In the genomic region with DNA sequence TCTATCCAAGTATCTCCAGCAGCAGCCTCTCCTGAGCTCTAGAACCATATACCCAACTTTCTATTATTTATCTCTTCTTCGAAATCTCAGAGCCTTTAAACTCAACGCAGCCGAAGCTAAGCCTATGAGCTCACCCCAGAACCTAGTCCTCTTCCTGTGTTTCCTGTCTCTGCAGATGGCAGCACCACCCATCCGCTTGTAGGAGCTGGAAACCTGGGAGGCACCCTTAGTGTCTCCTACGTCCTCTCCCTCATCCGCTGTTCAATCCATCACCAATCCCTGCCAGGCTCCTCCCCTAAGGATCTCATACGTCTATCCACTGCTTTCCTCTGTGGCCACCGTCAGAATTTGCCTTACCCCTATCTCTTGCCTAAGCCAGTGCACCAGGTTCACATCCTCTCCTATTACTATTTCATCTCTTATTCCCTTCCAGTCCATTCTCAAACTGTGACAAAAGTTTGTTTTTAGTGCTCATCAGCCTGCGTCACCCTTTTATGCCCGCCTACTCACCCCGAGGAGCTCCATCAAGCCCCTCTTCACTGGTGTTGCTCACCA, we compare ENCODE assay signal across 14 cellular contexts. TPM values are rescaled to one million over a fixed set of nuclear protein-coding genes. Genes with fewer than 3 reads are reported as not detected.
A peak's percentile ranks its signal among the peaks of the same experiment; 100 is the strongest.
DNase-seq lines count a peak whose midpoint lies in the region; ATAC-seq and TF ChIP-seq lines count a peak whose summit lies in the region.
"Had no signal": no experiment of that assay in that cellular context is flagged by ENCODE, and none has a peak within 500 bp of the region (broad histone marks: within the 10 kb centered on the region; RNA-seq: fewer than 3 reads in every experiment).

No MANE protein-coding gene starts in this region.

- no peaks in the 10 kb centered on the region for H3K9me3 Mint-ChIP-seq in WTC11
- H3K9me3 Mint-ChIP-seq: natural killer cell treated with Interleukin-12 subunit alpha and Interleukin-12 subunit beta and Interleukin-15 and Interleukin-18, amount 100 ng/mL, for 72 hours had no signal

- TF ChIP-seq CTCF in Loucy (conservative IDR thresholded peaks at IDR 0.05; ENCODE audit: low read length): no peak
- no peak for TF ChIP-seq CTCF in WTC11 (IDR thresholded peaks at IDR 0.05)
- TF ChIP-seq CTCF in heart right ventricle (IDR thresholded peaks at IDR 0.05): no peak
- TF ChIP-seq CTCF in gastrocnemius medialis (IDR thresholded peaks at IDR 0.05 in 4 of 5, conservative IDR thresholded peaks at IDR 0.05 in 1 of 5): no peak

- H3K36me3 Mint-ChIP-seq in WTC11: no peaks in the 10 kb centered on the region
- H3K36me3 Mint-ChIP-seq: natural killer cell treated with Interleukin-12 subunit alpha and Interleukin-12 subunit beta and Interleukin-15 and Interleukin-18, amount 100 ng/mL, for 72 hours had no signal

- H2AFZ ChIP-seq in Loucy (ENCODE audit: low read length): no peak overlapping the region

- peak overlapping the region; percentile 97 for H3K4me2 ChIP-seq in Loucy (ENCODE audit: low read depth, low read length, poor library complexity, severe bottlenecking)

- no peak overlapping the region for H3K4me3 Mint-ChIP-seq in WTC11
- H3K4me3 Mint-ChIP-seq: natural killer cell treated with Interleukin-12 subunit alpha and Interleukin-12 subunit beta and Interleukin-15 and Interleukin-18, amount 100 ng/mL, for 72 hours had no signal

- peaks cover 100% of the 10 kb centered on the region for H3K79me2 ChIP-seq in Loucy (ENCODE audit: insufficient read depth, low read length)

- no peaks in the 10 kb centered on the region for H3K9me3 ChIP-seq in Loucy (ENCODE audit: insufficient read depth, low read depth, low read length)
- no peaks in the 10 kb centered on the region for H3K9me3 ChIP-seq in heart right ventricle
- no peaks in the 10 kb centered on the region for H3K9me3 ChIP-seq in gastrocnemius medialis

- CTCF ChIA-PET in WTC11 (lab: Charles Lee): interaction anchor here (0.8 to 1.0 kb wide), 2 partner anchors 77 to 96 kb away, joined by 3 read pairs; no protein-coding TSS in a partner anchor

- H3K4me3 ChIP-seq in Loucy (ENCODE audit: low read length, poor library complexity, severe bottlenecking) (peak overlapping the region; percentile 85), heart right ventricle (peak overlapping the region in 4 of 10 donors; percentile 4 to 36 (median 16)), gastrocnemius medialis (no peak overlapping the region)

- H3K27ac ChIP-seq in heart right ventricle (peak overlapping the region in 9 of 10 donors; percentile 51 to 96 (median 71)), gastrocnemius medialis (peak overlapping the region; percentile 57 to 94 (median 90))

- H3K36me3 ChIP-seq in Loucy (ENCODE audit: insufficient read depth, low read length) (peaks cover 8% of the 10 kb centered on the region; the same call in 1 of the 2 replicates), heart right ventricle (no peaks in the 10 kb centered on the region), gastrocnemius medialis (no peaks in the 10 kb centered on the region)

- H4K20me1 ChIP-seq in Loucy (ENCODE audit: insufficient read depth, low read length, poor library complexity, severe bottlenecking): peaks cover 99% of the 10 kb centered on the region

- H3K9me2 ChIP-seq in Loucy (replicated peaks; ENCODE audit: low read depth, low read length): no peaks in the 10 kb centered on the region

- peak overlapping the region; percentile 18; the same call in 1 of the 2 replicates for H3K27ac Mint-ChIP-seq in WTC11
- H3K27ac Mint-ChIP-seq: natural killer cell treated with Interleukin-12 subunit alpha and Interleukin-12 subunit beta and Interleukin-15 and Interleukin-18, amount 100 ng/mL, for 72 hours had no signal

- no peak for TF ChIP-seq POLR2A in gastrocnemius medialis (IDR thresholded peaks at IDR 0.05)

- POLR2A ChIA-PET in WTC11 (lab: Charles Lee): no interaction called here

- no peak for ATAC-seq in WTC11
- peak; percentile 45 to 88 (median 71) for ATAC-seq in heart right ventricle
- ATAC-seq in gastrocnemius medialis: peak in 1 of 2 donors; percentile 22
- no peak for ATAC-seq in GM19351 (IDR thresholded peaks at IDR 0.05; ENCODE audit: unreplicated experiment)

- no peaks in the 10 kb centered on the region for H3F3A ChIP-seq in Loucy (ENCODE audit: low read depth)

- H3K4me1 ChIP-seq in Loucy (ENCODE audit: insufficient read depth, low read length, poor library complexity, severe bottlenecking) (peaks cover 76% of the 10 kb centered on the region), heart right ventricle (peaks cover 24 to 100% (median 90%) of the 10 kb centered on the region in 9 donors), gastrocnemius medialis (peaks cover 85 to 90% of the 10 kb centered on the region in 2 donors)

- WGBS in heart right ventricle, 2 donors: 50 to 67% methylated on average over 11 of the region's 11 CpGs

- H3K9ac ChIP-seq in Loucy (ENCODE audit: low read depth, low read length, poor library complexity, severe bottlenecking): no peak overlapping the region

- DNase-seq in WTC11 (ENCODE audit: low spot score) (no peak), heart right ventricle (peak in 1 of 2 donors; percentile 64), gastrocnemius medialis (no peak), NCI-H1417 (lab: John Stamatoyannopoulos, UW) (no peak), HUDEP-2 (lab: John Stamatoyannopoulos, UW; ENCODE audit: unreplicated experiment in 76 of 76) (no peak), DMS79 treated with DMSO at 0.1 percent for 48 hours (lab: John Stamatoyannopoulos, UW) (no peak)
- DNase-seq: effector CD8-positive, alpha-beta T cell; NCI-H2029; stimulated activated CD4-positive, alpha-beta T cell treated with anti-CD3 and anti-CD28 coated beads, Interleukin-2, amount 100 ng/mL, for 24 hours; substantia nigra; T1000 had no signal

- in situ Hi-C loops in gastrocnemius medialis (cut with MboI; ENCODE audit: low sequenced_read_pairs in 4 of 4): no loop called here

- intact Hi-C loops in heart right ventricle (cut with DNase I): loop anchor here in 2 of 10 donors (10.0 kb wide), 2 partner anchors 49 to 69 kb away; no protein-coding TSS in a partner anchor
- intact Hi-C loops in gastrocnemius medialis (cut with DNase I; ENCODE audit: low total_unique reads): no loop called here

- H3K27me3 ChIP-seq in Loucy (ENCODE audit: insufficient read depth, low read length, poor library complexity, severe bottlenecking) (no peaks in the 10 kb centered on the region), heart right ventricle (no peaks in the 10 kb centered on the region), gastrocnemius medialis (no peaks in the 10 kb centered on the region)

- H3K4me1 Mint-ChIP-seq in WTC11: peaks cover 68% of the 10 kb centered on the region

- no peaks in the 10 kb centered on the region for H3K27me3 Mint-ChIP-seq in WTC11 (ENCODE audit: low read depth)
- H3K27me3 Mint-ChIP-seq: natural killer cell treated with Interleukin-12 subunit alpha and Interleukin-12 subunit beta and Interleukin-15 and Interleukin-18, amount 100 ng/mL, for 72 hours had no signal

TF ChIP-seq in WTC11, 78 proteins besides CTCF, POLR2A, EP300 and RAD21 (continues in another document):
- TF ChIP-seq, protein P1, sequence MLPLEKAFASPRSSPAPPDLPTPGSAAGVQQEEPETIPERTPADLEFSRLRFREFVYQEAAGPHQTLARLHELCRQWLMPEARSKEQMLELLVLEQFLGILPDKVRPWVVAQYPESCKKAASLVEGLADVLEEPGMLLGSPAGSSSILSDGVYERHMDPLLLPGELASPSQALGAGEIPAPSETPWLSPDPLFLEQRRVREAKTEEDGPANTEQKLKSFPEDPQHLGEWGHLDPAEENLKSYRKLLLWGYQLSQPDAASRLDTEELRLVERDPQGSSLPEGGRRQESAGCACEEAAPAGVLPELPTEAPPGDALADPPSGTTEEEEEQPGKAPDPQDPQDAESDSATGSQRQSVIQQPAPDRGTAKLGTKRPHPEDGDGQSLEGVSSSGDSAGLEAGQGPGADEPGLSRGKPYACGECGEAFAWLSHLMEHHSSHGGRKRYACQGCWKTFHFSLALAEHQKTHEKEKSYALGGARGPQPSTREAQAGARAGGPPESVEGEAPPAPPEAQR (CRISPR knock-in tag; IDR thresholded peaks at IDR 0.05): no peak
- TF ChIP-seq, protein P2, sequence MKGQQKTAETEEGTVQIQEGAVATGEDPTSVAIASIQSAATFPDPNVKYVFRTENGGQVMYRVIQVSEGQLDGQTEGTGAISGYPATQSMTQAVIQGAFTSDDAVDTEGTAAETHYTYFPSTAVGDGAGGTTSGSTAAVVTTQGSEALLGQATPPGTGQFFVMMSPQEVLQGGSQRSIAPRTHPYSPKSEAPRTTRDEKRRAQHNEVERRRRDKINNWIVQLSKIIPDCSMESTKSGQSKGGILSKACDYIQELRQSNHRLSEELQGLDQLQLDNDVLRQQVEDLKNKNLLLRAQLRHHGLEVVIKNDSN (CRISPR knock-in tag; IDR thresholded peaks at IDR 0.05): no peak
- TF ChIP-seq, protein P3, sequence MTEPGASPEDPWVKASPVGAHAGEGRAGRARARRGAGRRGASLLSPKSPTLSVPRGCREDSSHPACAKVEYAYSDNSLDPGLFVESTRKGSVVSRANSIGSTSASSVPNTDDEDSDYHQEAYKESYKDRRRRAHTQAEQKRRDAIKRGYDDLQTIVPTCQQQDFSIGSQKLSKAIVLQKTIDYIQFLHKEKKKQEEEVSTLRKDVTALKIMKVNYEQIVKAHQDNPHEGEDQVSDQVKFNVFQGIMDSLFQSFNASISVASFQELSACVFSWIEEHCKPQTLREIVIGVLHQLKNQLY (CRISPR knock-in tag; IDR thresholded peaks at IDR 0.05): no peak
- no peak for TF ChIP-seq ZNF138 (CRISPR knock-in tag; conservative IDR thresholded peaks at IDR 0.05)
- TF ChIP-seq, protein P4, sequence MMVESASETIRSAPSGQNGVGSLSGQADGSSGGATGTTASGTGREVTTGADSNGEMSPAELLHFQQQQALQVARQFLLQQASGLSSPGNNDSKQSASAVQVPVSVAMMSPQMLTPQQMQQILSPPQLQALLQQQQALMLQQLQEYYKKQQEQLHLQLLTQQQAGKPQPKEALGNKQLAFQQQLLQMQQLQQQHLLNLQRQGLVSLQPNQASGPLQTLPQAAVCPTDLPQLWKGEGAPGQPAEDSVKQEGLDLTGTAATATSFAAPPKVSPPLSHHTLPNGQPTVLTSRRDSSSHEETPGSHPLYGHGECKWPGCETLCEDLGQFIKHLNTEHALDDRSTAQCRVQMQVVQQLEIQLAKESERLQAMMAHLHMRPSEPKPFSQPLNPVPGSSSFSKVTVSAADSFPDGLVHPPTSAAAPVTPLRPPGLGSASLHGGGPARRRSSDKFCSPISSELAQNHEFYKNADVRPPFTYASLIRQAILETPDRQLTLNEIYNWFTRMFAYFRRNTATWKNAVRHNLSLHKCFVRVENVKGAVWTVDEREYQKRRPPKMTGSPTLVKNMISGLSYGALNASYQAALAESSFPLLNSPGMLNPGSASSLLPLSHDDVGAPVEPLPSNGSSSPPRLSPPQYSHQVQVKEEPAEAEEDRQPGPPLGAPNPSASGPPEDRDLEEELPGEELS (CRISPR knock-in tag; IDR thresholded peaks at IDR 0.05): no peak
- TF ChIP-seq SP1 (CRISPR knock-in tag; conservative IDR thresholded peaks at IDR 0.05): no peak
- TF ChIP-seq ATF1 (CRISPR knock-in tag; IDR thresholded peaks at IDR 0.05): no peak

RNA-seq across cellular contexts. Expression of a gene that starts 9.6 kb away (rescaled TPM):
- 42.2 to 43.8 TPM (median 43.0 TPM) in 3 replicates for total RNA-seq in WTC11 (2021)
- total RNA-seq in heart right ventricle: 10 to 100 TPM; 20.8 to 46.1 (median 30.3) TPM
- polyA plus RNA-seq in heart right ventricle: 10 to 100 TPM; 14.5 to 28.2 TPM
- 10 to 100 TPM in 3 of 4 donors, 1 to 10 TPM in 1; 8.9 to 20.9 (median 12.8) TPM for total RNA-seq in gastrocnemius medialis

Comparison
In these comparisons a context has a peak if more than half of its experiments do, and no peak if none do; other contexts are left out.
1. ATAC-seq: peak in heart right ventricle (8 of 8); none in WTC11 (single experiment) and GM19351 (single experiment).